26 cellular contexts compared by ENCODE assay signal in genomic region chr18:11923454-11923853, GRCh38.
"Had no signal": no experiment of that assay in that cellular context is flagged by ENCODE, and none has a peak within 500 bp of the region (broad histone marks: within the 10 kb centered on the region; RNA-seq: fewer than 3 reads in every experiment).

No MANE protein-coding gene starts in this region.

- H3K27me3 ChIP-seq: stomach, suprapubic skin, testis, thyroid gland, tibial artery, tibial nerve, transverse colon, upper lobe of left lung, upper lobe of right lung, uterus, vagina had no signal

- H3K9me3 ChIP-seq: stomach, suprapubic skin, testis, thoracic aorta, thyroid gland, tibial artery, tibial nerve, transverse colon, upper lobe of left lung, upper lobe of right lung, uterus, vagina had no signal

- H3K27ac ChIP-seq: stomach, suprapubic skin, testis, thoracic aorta, thyroid gland, tibial artery, tibial nerve, transverse colon, upper lobe of left lung, upper lobe of right lung, uterus, vagina had no signal

- H3K36me3 ChIP-seq: stomach, suprapubic skin, thoracic aorta, thyroid gland, tibial artery, tibial nerve, transverse colon, upper lobe of left lung, upper lobe of right lung, uterus, vagina had no signal

- ATAC-seq: stimulated activated effector memory CD8-positive, alpha-beta T cell treated with anti-CD3 and anti-CD28 coated beads, Interleukin-12 subunit alpha, Interleukin-12 subunit beta, amount 100 ng/mL, for 72 hours; stimulated activated memory B cell treated with anti-CD40 and anti-IgM and Interleukin-4, amounts not matched to agents 10 μg/mL and 1 μg/mL and 100 μg/mL, for 72 hours; stimulated activated naive B cell treated with anti-CD40 and anti-IgM and Interleukin-4, amounts not matched to agents 10 μg/mL and 1 μg/mL and 100 μg/mL, for 72 hours; stimulated activated naive CD8-positive, alpha-beta T cell treated with anti-CD3 and anti-CD28 coated beads, Interleukin-15, amount 100 ng/mL, for 72 hours; stimulated activated naive CD8-positive, alpha-beta T cell treated with anti-CD3 and anti-CD28 coated beads, Interleukin-15, Interleukin-2, amounts not matched to agents 100 U/mL and 50 U/mL, for 24 hours; upper lobe of right lung had no signal

- H3K4me3 ChIP-seq: stomach, suprapubic skin, testis, thoracic aorta, thyroid gland, tibial artery, tibial nerve, transverse colon, upper lobe of left lung, upper lobe of right lung, uterus, vagina had no signal

- H3K4me1 ChIP-seq: stomach, suprapubic skin, testis, tibial artery, tibial nerve, upper lobe of right lung, uterus, vagina had no signal

- DNase-seq: stimulated activated CD4-positive, alpha-beta T cell treated with anti-CD3 and anti-CD28 coated beads, Interleukin-2, amount 100 ng/mL, for 48 hours; stimulated activated CD4-positive, alpha-beta T cell treated with anti-CD3 and anti-CD28 coated beads, Interleukin-4, amount 100 ng/mL, for 1 hour; stimulated activated CD4-positive, alpha-beta T cell treated with anti-CD3 and anti-CD28 coated beads, Interleukin-4, amount 100 ng/mL, for 24 hours; stimulated activated CD4-positive, alpha-beta T cell treated with anti-CD3 and anti-CD28 coated beads, Interleukin-4, amount 100 ng/mL, for 4 hours; stimulated activated CD8-positive, alpha-beta memory T cell treated with anti-CD3 and anti-CD28 coated beads, Interleukin-4, amount 100 ng/mL, for 48 hours; stimulated activated naive B cell treated with anti-CD40 and anti-IgM and Interleukin-4, amounts not matched to agents 10 μg/mL and 1 μg/mL and 100 μg/mL, for 72 hours; stimulated activated naive CD4-positive, alpha-beta T cell; stimulated activated naive CD4-positive, alpha-beta T cell treated with Interleukin-2 at 50 U/mL for 16 hours; stimulated activated naive CD8-positive, alpha-beta T cell treated with anti-CD3 and anti-CD28 coated beads, Interleukin-15, amount 100 ng/mL, for 72 hours; stimulated activated naive CD8-positive, alpha-beta T cell treated with anti-CD3 and anti-CD28 coated beads, Interleukin-15, Interleukin-2, amounts not matched to agents 100 U/mL and 50 U/mL, for 24 hours; stomach; substantia nigra; testis; thyroid gland; tibial artery; transverse colon; trophoblast cell; upper lobe of right lung; uterus had no signal
